ENCODE assay signal across 8 cellular contexts in genomic region chr7:36366649-36367560, GRCh38. TPM values are rescaled to one million over a fixed set of nuclear protein-coding genes. Genes with fewer than 3 reads are reported as not detected.
DNase-seq lines count a peak whose midpoint lies in the region; ATAC-seq, FAIRE-seq and TF ChIP-seq lines count a peak whose summit lies in the region.

No MANE protein-coding gene starts in this region.

- H3K36me3 ChIP-seq in ES-I3 (ENCODE audit: insufficient read depth, low read length) (no peaks in the 10 kb centered on the region), HCT116 (ENCODE audit: control insufficient read depth in 1 of 2, insufficient read depth in 2 of 2, low read length in 2 of 2) (no peaks in the 10 kb centered on the region), MG63 (no peaks in the 10 kb centered on the region), neuron (ENCODE audit: insufficient read depth, low read length) (no peaks in the 10 kb centered on the region), stomach smooth muscle (ENCODE audit: control insufficient read depth in 2 of 2, insufficient read depth in 2 of 2, low read length in 2 of 2) (no peaks in the 10 kb centered on the region)

- CTCF ChIA-PET in HCT116 (lab: Charles Lee) = interaction anchor here (0.5 to 2.0 kb wide), 8 partner anchors 9 to 89 kb away, joined by 3 to 9 read pairs (median 3); no protein-coding TSS in a partner anchor

- peak; percentile 59 for TF ChIP-seq POLR2A in HCT116 (IDR thresholded peaks at IDR 0.05; ENCODE audit: borderline replicate concordance, extremely low read depth, insufficient read depth, insufficient read length)

- no TSS peak for BruUV-seq in HCT116 (replicated peaks; lab: Mats Ljungman, UMichigan)

- ATAC-seq in HCT116 = peak; percentile 98

- H3K79me2 ChIP-seq in HCT116 (ENCODE audit: insufficient read depth, low read length) = 0 out of 2 replicates have a peak, but pooled peaks cover 4% of the 10 kb centered on the region

- intact Hi-C loops in HCT116 (cut with micrococcal nuclease) = no loop called here

- no peak for FAIRE-seq in frontal cortex (lab: Jason Lieb, UNC)

- peak overlapping the region; percentile 95 for H2AFZ ChIP-seq in HCT116 (ENCODE audit: low read depth, low read length, poor library complexity, severe bottlenecking)
- H2AFZ ChIP-seq in neuron (ENCODE audit: low read depth, low read length) = peak overlapping the region; percentile 94

- DNase-seq in HCT116 (ENCODE audit: low read depth, low spot score) = peak; percentile 79
- peak; percentile 82 for DNase-seq in MG63
- DNase-seq in SHP77 treated with DMSO at 0.1 percent for 48 hours (lab: John Stamatoyannopoulos, UW) = peak; percentile 85
- DNase-seq in activated naive CD4-positive, alpha-beta T cell (lab: John Stamatoyannopoulos, UW) = peak; percentile 78 to 88 (median 82)
- peak; percentile 88 to 89 for DNase-seq in frontal cortex (ENCODE audit: low spot score in 2 of 2)

- RAD21 ChIA-PET in HCT116 (lab: Charles Lee; ENCODE audit: low non-redundant PET in 1 of 2, low total read pairs in 2 of 2, uncharacterized antibody in 2 of 2, unreplicated experiment in 2 of 2) = interaction anchor here in 1 of 2 experiments (0.7 kb wide), 1 partner anchor 21 kb away, joined by 3 read pairs; no protein-coding TSS in a partner anchor

- H3K4me2 ChIP-seq in HCT116 (ENCODE audit: low read length) = peak overlapping the region; percentile 91

- H3K27ac ChIP-seq in HCT116 (ENCODE audit: low read depth, low read length) (peak overlapping the region; percentile 57), stomach smooth muscle (ENCODE audit: low read length) (peak overlapping the region; percentile 19)

- no peaks in the 10 kb centered on the region for H3K4me1 ChIP-seq in ES-I3 (ENCODE audit: insufficient read depth, low read length)
- H3K4me1 ChIP-seq in HCT116 (ENCODE audit: control insufficient read depth in 1 of 2, insufficient read depth in 2 of 2, low read length in 2 of 2) = peaks cover 0 to 19% of the 10 kb centered on the region in 2 experiments; a peak in 1 of 4 replicates
- peaks cover 6% of the 10 kb centered on the region for H3K4me1 ChIP-seq in neuron (ENCODE audit: insufficient read depth, low read length)
- peaks cover 4% of the 10 kb centered on the region for H3K4me1 ChIP-seq in stomach smooth muscle (ENCODE audit: control insufficient read depth, insufficient read depth, low read length)

- peak; percentile 61 to 86 (median 77); a peak in 5 of 6 replicates for TF ChIP-seq CTCF in HCT116 (IDR thresholded peaks at IDR 0.05 in 2 of 3, conservative IDR thresholded peaks at IDR 0.05 in 1 of 3; ENCODE audit: borderline replicate concordance in 1 of 3, insufficient read depth in 1 of 3, low read depth in 2 of 3, low read length in 2 of 3)

- H3K4me3 ChIP-seq in HCT116 (replicated peaks in 1 of 2; ENCODE audit: low read depth in 1 of 2, low read length in 2 of 2) = peak overlapping the region; percentile 60 to 76
- peak overlapping the region; percentile 62 for H3K4me3 ChIP-seq in MG63
- peak overlapping the region; percentile 91 for H3K4me3 ChIP-seq in neuron (ENCODE audit: low read length)
- peak overlapping the region; percentile 94 to 95 for H3K4me3 ChIP-seq in stomach smooth muscle (ENCODE audit: low read length in 2 of 2)

- H3K27me3 ChIP-seq in HCT116 (ENCODE audit: insufficient read depth, low read length) (no peaks in the 10 kb centered on the region), MG63 (no peaks in the 10 kb centered on the region), neuron (ENCODE audit: insufficient read depth, low read length) (peaks cover 2% of the 10 kb centered on the region), stomach smooth muscle (ENCODE audit: control insufficient read depth in 1 of 2, insufficient read depth in 2 of 2, low read length in 2 of 2) (no peaks in the 10 kb centered on the region)

- no peaks in the 10 kb centered on the region for H4K20me1 ChIP-seq in HCT116 (ENCODE audit: insufficient read depth)

- H3K9me3 ChIP-seq in ES-I3 (ENCODE audit: control insufficient read depth, insufficient read depth, low read length) (no peaks in the 10 kb centered on the region), HCT116 (ENCODE audit: control insufficient read depth in 1 of 2, insufficient read depth in 1 of 2, low read depth in 1 of 2, low read length in 2 of 2) (no peaks in the 10 kb centered on the region), MG63 (no peaks in the 10 kb centered on the region), neuron (ENCODE audit: low read length) (no peaks in the 10 kb centered on the region), stomach smooth muscle (ENCODE audit: control insufficient read depth in 2 of 2, low read length in 2 of 2) (no peaks in the 10 kb centered on the region)

- no peaks in the 10 kb centered on the region for H3K9me2 ChIP-seq in HCT116 (ENCODE audit: insufficient read depth)

- peak; percentile 65 for TF ChIP-seq RAD21 in HCT116 (IDR thresholded peaks at IDR 0.05; ENCODE audit: low read depth)

- H3K9ac ChIP-seq in ES-I3 (ENCODE audit: low read depth, low read length) (peak overlapping the region; percentile 76; the same call in 1 of the 2 replicates), HCT116 (ENCODE audit: low read length) (peak overlapping the region; percentile 79), stomach smooth muscle (ENCODE audit: low read length in 2 of 2) (peak overlapping the region; percentile 61 to 76)

- POLR2A ChIA-PET in HCT116 (lab: Charles Lee) = interaction anchor here (1.1 to 1.5 kb wide), 2 partner anchors 22 to 26 kb away, joined by 3 to 7 read pairs; partner anchors contain the start of gene ANLN

TF ChIP-seq in HCT116, 20 proteins besides CTCF, POLR2A, EP300 and RAD21:
- TF ChIP-seq CBX3 (IDR thresholded peaks at IDR 0.05; ENCODE audit: low read depth) (peak; percentile 78; the same call in 1 of the 2 replicates), MAX (IDR thresholded peaks at IDR 0.05) (peak; percentile 57; the same call in 1 of the 2 replicates), YY1 (IDR thresholded peaks at IDR 0.05; ENCODE audit: extremely low read depth, insufficient replicate concordance, low read depth, low read length) (peak; percentile 80), ZNF274 (IDR thresholded peaks at IDR 0.05; ENCODE audit: low read depth, low read length) (no peak), EGR1 (IDR thresholded peaks at IDR 0.05; ENCODE audit: low read depth) (peak; percentile 58), SRF (IDR thresholded peaks at IDR 0.05; ENCODE audit: low read depth) (no peak), ZFX (IDR thresholded peaks at IDR 0.05) (peak; percentile 89), POLR2AphosphoS5 (IDR thresholded peaks at IDR 0.05; ENCODE audit: low read depth, low read length) (peak; percentile 66)

RNA-seq across cellular contexts. Expression of gene ANLN, which starts 22.8 kb away (rescaled TPM):
- total RNA-seq in HCT116 (2021; ENCODE audit: unreplicated experiment) (130 TPM), frontal cortex (9.4 TPM)
- polyA plus RNA-seq in HCT116 (2012) = 64.6 and 79.9 TPM in 2 replicates
- total RNA-seq in MG63 (2014; rRNA removed; shearing (Covaris generic); ENCODE audit: low replicate concordance) = 108 and 160 TPM in 2 replicates

Comparison
In these comparisons a context has a peak if more than half of its experiments do, and no peak if none do; other contexts are left out.
1. Peak in every context shown above with its lines: DNase-seq, ATAC-seq, H3K4me3 ChIP-seq and H3K27ac ChIP-seq.
2. RNA of gene ANLN, which starts 22.8 kb away (total RNA-seq): 130 TPM in HCT116 (single experiment) and 108 to 160 TPM in MG63; 9.4 TPM in frontal cortex (single experiment); every median in the first group is over 10 times any median in the second.